In the genomic region with DNA sequence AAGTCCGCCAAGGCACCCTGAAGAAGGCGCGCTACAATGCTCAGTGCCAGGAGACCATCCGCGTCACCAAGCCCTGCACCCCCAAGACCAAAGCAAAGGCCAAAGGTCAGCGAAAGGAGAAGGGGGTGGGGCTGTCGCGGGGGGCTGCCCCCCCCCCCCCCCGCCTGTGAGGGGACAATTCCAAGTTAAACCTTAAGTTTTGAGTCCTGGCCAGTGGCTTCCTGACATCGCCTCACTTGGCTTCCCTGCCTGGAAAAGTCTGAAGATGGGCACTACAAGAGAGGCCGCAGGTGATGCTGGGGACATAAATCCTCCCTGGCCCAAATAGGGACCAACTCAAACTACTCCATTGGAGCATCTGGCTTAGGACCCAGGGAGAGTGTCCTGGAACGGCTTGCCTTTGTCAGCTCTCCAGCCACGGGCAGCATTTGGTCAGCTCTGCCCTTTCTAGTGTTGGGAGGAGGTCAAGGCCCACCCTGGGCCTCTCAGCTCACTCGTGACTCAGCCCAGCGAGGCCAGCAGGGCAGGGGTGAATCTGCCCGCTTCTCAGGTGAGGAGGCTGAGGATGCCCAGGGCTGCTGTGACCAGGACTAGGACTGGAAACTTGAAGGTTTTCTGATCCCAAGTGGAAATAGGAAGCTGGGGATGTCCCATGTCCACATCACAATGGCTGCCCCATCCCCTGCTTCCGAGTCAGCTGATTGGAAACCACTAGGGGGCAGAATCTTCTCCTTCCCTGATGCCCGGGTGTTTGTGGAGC, we compare ENCODE assay signal across 8 cellular contexts. TPM values are rescaled to one million over a fixed set of nuclear protein-coding genes. Genes with fewer than 3 reads are reported as not detected.
DNase-seq lines count a peak whose midpoint lies in the region; ATAC-seq and TF ChIP-seq lines count a peak whose summit lies in the region.

No MANE protein-coding gene starts in this region.

- H3K9me3 Mint-ChIP-seq in activated T-cell treated with anti-CD3 and anti-CD28 coated beads, Interleukin-2, amount 50 U/mL, for 24 hours: no peaks in the 10 kb centered on the region
- peaks cover 0 to under 1% of the 10 kb centered on the region in 2 donors for H3K9me3 Mint-ChIP-seq in activated T-cell treated with anti-CD3 and anti-CD28 coated beads, Interleukin-2, amount 50 U/mL, for 72 hours
- H3K9me3 Mint-ChIP-seq in endothelial cell (ENCODE audit: unreplicated experiment): no peaks in the 10 kb centered on the region

- H3K4me3 ChIP-seq in neuron (ENCODE audit: low read length): peak overlapping the region; percentile 57

- peaks cover 16% of the 10 kb centered on the region for H3K36me3 Mint-ChIP-seq in activated T-cell treated with anti-CD3 and anti-CD28 coated beads, Interleukin-2, amount 50 U/mL, for 24 hours (ENCODE audit: low read depth)
- H3K36me3 Mint-ChIP-seq in activated T-cell treated with anti-CD3 and anti-CD28 coated beads, Interleukin-2, amount 50 U/mL, for 72 hours (ENCODE audit: insufficient read depth in 2 of 2): peaks cover 0 to 4% of the 10 kb centered on the region in 2 donors
- H3K36me3 Mint-ChIP-seq in endothelial cell (ENCODE audit: low read depth, unreplicated experiment): peaks cover 12% of the 10 kb centered on the region

- peaks cover 53% of the 10 kb centered on the region for H3K27me3 Mint-ChIP-seq in activated T-cell treated with anti-CD3 and anti-CD28 coated beads, Interleukin-2, amount 50 U/mL, for 24 hours
- peaks cover 43% of the 10 kb centered on the region for H3K27me3 Mint-ChIP-seq in activated T-cell treated with anti-CD3 and anti-CD28 coated beads, Interleukin-2, amount 50 U/mL, for 72 hours (ENCODE audit: low read depth)
- peaks cover 19% of the 10 kb centered on the region for H3K27me3 Mint-ChIP-seq in endothelial cell (ENCODE audit: unreplicated experiment)

- TF ChIP-seq CTCF in endothelial cell (IDR thresholded peaks at IDR 0.05; ENCODE audit: unreplicated experiment): peak; percentile 63

- no peaks in the 10 kb centered on the region for H3K9me3 ChIP-seq in neuron (ENCODE audit: low read length)

- H3K36me3 ChIP-seq in neuron (ENCODE audit: insufficient read depth, low read length): peaks cover 17% of the 10 kb centered on the region

- H2AFZ ChIP-seq in neuron (ENCODE audit: low read depth, low read length): no peak overlapping the region

- no peak overlapping the region for H3K27ac Mint-ChIP-seq in activated T-cell treated with anti-CD3 and anti-CD28 coated beads, Interleukin-2, amount 50 U/mL, for 24 hours
- no peak overlapping the region for H3K27ac Mint-ChIP-seq in activated T-cell treated with anti-CD3 and anti-CD28 coated beads, Interleukin-2, amount 50 U/mL, for 72 hours
- H3K27ac Mint-ChIP-seq in endothelial cell (ENCODE audit: unreplicated experiment): no peak overlapping the region

- no peak overlapping the region for H3K4me3 Mint-ChIP-seq in activated T-cell treated with anti-CD3 and anti-CD28 coated beads, Interleukin-2, amount 50 U/mL, for 24 hours
- H3K4me3 Mint-ChIP-seq in activated T-cell treated with anti-CD3 and anti-CD28 coated beads, Interleukin-2, amount 50 U/mL, for 72 hours: peak overlapping the region in 1 of 2 donors; percentile 38
- peak overlapping the region; percentile 86 for H3K4me3 Mint-ChIP-seq in endothelial cell (ENCODE audit: unreplicated experiment)

- ATAC-seq in activated T-cell treated with anti-CD3 and anti-CD28 coated beads, Interleukin-2, amount 50 U/mL, for 72 hours (replicated peaks in 1 of 2): no peak

- peaks cover 44% of the 10 kb centered on the region for H3K4me1 ChIP-seq in neuron (ENCODE audit: insufficient read depth, low read length)

- peak; percentile 30 for DNase-seq in activated T-cell treated with anti-CD3 and anti-CD28 coated beads, Interleukin-2, amount 50 U/mL, for 24 hours
- no peak for DNase-seq in activated T-cell treated with anti-CD3 and anti-CD28 coated beads, Interleukin-2, amount 50 U/mL, for 72 hours
- DNase-seq in NCI-H748 treated with DMSO at 0.1 percent for 48 hours (lab: John Stamatoyannopoulos, UW): peak; percentile 48
- DNase-seq in endothelial cell (ENCODE audit: low spot score): peak; percentile 68
- DNase-seq in NK-92 treated with Interleukin-12 subunit alpha and Interleukin-12 subunit beta, amount 100 ng/mL, for 24 hours (lab: John Stamatoyannopoulos, UW): no peak
- no peak for DNase-seq in SKM-1 treated with dmso at 0.1 percent for 144 hours (lab: John Stamatoyannopoulos, UW; ENCODE audit: unreplicated experiment)
- DNase-seq in activated CD4-positive, alpha-beta T cell treated with anti-CD3 and anti-CD28 coated beads, Interleukin-2, amount 50 U/mL, for 48 hours: no peak

- H3K27me3 ChIP-seq in neuron (ENCODE audit: insufficient read depth, low read length): peaks cover 5% of the 10 kb centered on the region

- peaks cover 18% of the 10 kb centered on the region for H3K4me1 Mint-ChIP-seq in activated T-cell treated with anti-CD3 and anti-CD28 coated beads, Interleukin-2, amount 50 U/mL, for 24 hours (ENCODE audit: low read depth)
- peaks cover 15% of the 10 kb centered on the region for H3K4me1 Mint-ChIP-seq in activated T-cell treated with anti-CD3 and anti-CD28 coated beads, Interleukin-2, amount 50 U/mL, for 72 hours (ENCODE audit: low read depth)
- peaks cover 9% of the 10 kb centered on the region for H3K4me1 Mint-ChIP-seq in endothelial cell (ENCODE audit: unreplicated experiment)

RNA-seq across cellular contexts. Expression of a gene that starts 1.4 kb away (rescaled TPM):
- 10 to 100 TPM; 11.9 to 12.8 TPM for total RNA-seq in activated T-cell treated with anti-CD3 and anti-CD28 coated beads, Interleukin-2, amount 50 U/mL, for 72 hours
- 553 TPM for total RNA-seq in endothelial cell (ENCODE audit: unreplicated experiment)

RNA-seq across cellular contexts. Expression of a gene that starts 8.8 kb away (rescaled TPM):
- under 1 TPM; 0.26 to 0.63 TPM for total RNA-seq in activated T-cell treated with anti-CD3 and anti-CD28 coated beads, Interleukin-2, amount 50 U/mL, for 72 hours
- total RNA-seq in endothelial cell (ENCODE audit: unreplicated experiment): not detected

RNA-seq across cellular contexts. Expression of a gene that starts 35.6 kb away (rescaled TPM):
- total RNA-seq in activated T-cell treated with anti-CD3 and anti-CD28 coated beads, Interleukin-2, amount 50 U/mL, for 72 hours: 10 to 100 TPM; 84.2 to 94.0 TPM
- total RNA-seq in endothelial cell (ENCODE audit: unreplicated experiment): 127 TPM

Comparison
In these comparisons a context has a peak if more than half of its experiments do, and no peak if none do; other contexts are left out.
1. DNase-seq: peak in activated T-cell treated with anti-CD3 and anti-CD28 coated beads, Interleukin-2, amount 50 U/mL, for 24 hours (single experiment), NCI-H748 treated with DMSO at 0.1 percent for 48 hours (single experiment) and endothelial cell (single experiment); none in activated T-cell treated with anti-CD3 and anti-CD28 coated beads, Interleukin-2, amount 50 U/mL, for 72 hours (0 of 2), NK-92 treated with Interleukin-12 subunit alpha and Interleukin-12 subunit beta, amount 100 ng/mL, for 24 hours (single experiment), SKM-1 treated with dmso at 0.1 percent for 144 hours (single experiment) and activated CD4-positive, alpha-beta T cell treated with anti-CD3 and anti-CD28 coated beads, Interleukin-2, amount 50 U/mL, for 48 hours (0 of 2).
2. RNA of a gene that starts 1.4 kb away (total RNA-seq): 553 TPM in endothelial cell (single experiment); 11.9 to 12.8 TPM in activated T-cell treated with anti-CD3 and anti-CD28 coated beads, Interleukin-2, amount 50 U/mL, for 72 hours; every median in the first group is over 10 times any median in the second.